8 cellular contexts compared by ENCODE assay signal in genomic region chr9:126805546-126806262, GRCh38. TPM values are rescaled to one million over a fixed set of nuclear protein-coding genes. Genes with fewer than 3 reads are reported as not detected.
A peak's percentile ranks its signal among the peaks of the same experiment; 100 is the strongest.
DNase-seq lines count a peak whose midpoint lies in the region; ATAC-seq, FAIRE-seq and TF ChIP-seq lines count a peak whose summit lies in the region.

No MANE protein-coding gene starts in this region.

- H3K36me3 Mint-ChIP-seq in activated T-cell treated with anti-CD3 and anti-CD28 coated beads, Interleukin-2, amount 50 U/mL, for 24 hours (ENCODE audit: low read depth) = peaks cover 42% of the 10 kb centered on the region

- H3K4me1 ChIP-seq in NT2/D1 (ENCODE audit: insufficient read depth, insufficient read length) (no peaks in the 10 kb centered on the region), pancreas (peaks cover 11 to 23% (median 13%) of the 10 kb centered on the region in 3 donors), upper lobe of left lung (peaks cover 22 to 53% (median 41%) of the 10 kb centered on the region in 4 donors)

- FAIRE-seq in GM18507 (lab: Jason Lieb, UNC) (peak; percentile 84), pancreas (lab: Jason Lieb, UNC) (no peak), D721Med (lab: Jason Lieb, UNC) (no peak)

- intact Hi-C loops in pancreas (cut with DNase I) = no loop called here

- H3K36me3 ChIP-seq in NT2/D1 (ENCODE audit: insufficient read depth, insufficient read length, low read length) (peaks cover 13% of the 10 kb centered on the region), pancreas (no peaks in the 10 kb centered on the region), upper lobe of left lung (peaks cover 0 to 17% (median 6%) of the 10 kb centered on the region in 4 donors)

- DNase-seq in GM18507 (ENCODE audit: extremely low spot score, insufficient read length, low read depth) (peak; percentile 33), NT2/D1 (ENCODE audit: low read depth, low spot score) (no peak), fibroblast of the aortic adventitia (ENCODE audit: low read depth) (peak; percentile 58), pancreas (peak in 4 of 6 donors; percentile 32 to 56 (median 44)), upper lobe of left lung (peak in 1 of 2 donors; percentile 95), D721Med (ENCODE audit: insufficient read length, low spot score) (no peak)
- DNase-seq in activated T-cell treated with anti-CD3 and anti-CD28 coated beads, Interleukin-2, amount 50 U/mL, for 24 hours = peak; percentile 77

- TF ChIP-seq CTCF in fibroblast of the aortic adventitia (IDR thresholded peaks at IDR 0.05; ENCODE audit: insufficient read depth, low read length) (no peak), pancreas (IDR thresholded peaks at IDR 0.05) (no peak), upper lobe of left lung (IDR thresholded peaks at IDR 0.05) (no peak), D721Med (IDR thresholded peaks at IDR 0.05; ENCODE audit: insufficient read depth, missing control alignments) (no peak)

- no peaks in the 10 kb centered on the region for H3K9me3 Mint-ChIP-seq in activated T-cell treated with anti-CD3 and anti-CD28 coated beads, Interleukin-2, amount 50 U/mL, for 24 hours

- H3K4me3 Mint-ChIP-seq in activated T-cell treated with anti-CD3 and anti-CD28 coated beads, Interleukin-2, amount 50 U/mL, for 24 hours = peak overlapping the region; percentile 88

- H3K27ac Mint-ChIP-seq in activated T-cell treated with anti-CD3 and anti-CD28 coated beads, Interleukin-2, amount 50 U/mL, for 24 hours = peak overlapping the region; percentile 97

- H3K9me3 ChIP-seq in NT2/D1 (ENCODE audit: insufficient read depth, low read length) (no peaks in the 10 kb centered on the region), pancreas (no peaks in the 10 kb centered on the region), upper lobe of left lung (no peaks in the 10 kb centered on the region)

- H3K9ac ChIP-seq in NT2/D1 (ENCODE audit: insufficient read length, low read depth) = peak overlapping the region; percentile 94

- peak in 1 of 4 donors; percentile 31 for TF ChIP-seq POLR2A in upper lobe of left lung (IDR thresholded peaks at IDR 0.05)

- H3K27me3 ChIP-seq in NT2/D1 (ENCODE audit: insufficient read depth, insufficient read length) (no peaks in the 10 kb centered on the region), pancreas (no peaks in the 10 kb centered on the region), upper lobe of left lung (no peaks in the 10 kb centered on the region)

- H3K27ac ChIP-seq in pancreas (peak overlapping the region; percentile 72 to 87 (median 76)), upper lobe of left lung (peak overlapping the region; percentile 90 to 98 (median 92))

- no peaks in the 10 kb centered on the region for H3K27me3 Mint-ChIP-seq in activated T-cell treated with anti-CD3 and anti-CD28 coated beads, Interleukin-2, amount 50 U/mL, for 24 hours

- ATAC-seq in HG02759 (IDR thresholded peaks at IDR 0.05; ENCODE audit: unreplicated experiment) (peak; percentile 69), pancreas (peak; percentile 45 to 74 (median 56)), upper lobe of left lung (ENCODE audit: low FRiP score in 2 of 2) (peak; percentile 76 to 89)

- peak in 1 of 4 donors; percentile 73 for TF ChIP-seq EP300 in upper lobe of left lung (IDR thresholded peaks at IDR 0.05)

- H3K4me3 ChIP-seq in NT2/D1 (ENCODE audit: insufficient read length, low read depth) = peak overlapping the region; percentile 86
- peak overlapping the region; percentile 94 for H3K4me3 ChIP-seq in fibroblast of the aortic adventitia (ENCODE audit: low read depth, low read length)
- peak overlapping the region; percentile 66 to 76 (median 74) for H3K4me3 ChIP-seq in pancreas
- peak overlapping the region; percentile 56 to 95 (median 75) for H3K4me3 ChIP-seq in upper lobe of left lung

- WGBS in pancreas, 2 donors = 12 to 18% methylated on average over 8 of the region's 8 CpGs
- 10 to 21% methylated on average over 8 of the region's 8 CpGs for WGBS in upper lobe of left lung, 2 donors

- H3K4me1 Mint-ChIP-seq in activated T-cell treated with anti-CD3 and anti-CD28 coated beads, Interleukin-2, amount 50 U/mL, for 24 hours (ENCODE audit: low read depth) = peaks cover 44% of the 10 kb centered on the region

RNA-seq across cellular contexts. Expression of gene ZBTB43, which starts 0.9 kb away (rescaled TPM):
- total RNA-seq in fibroblast of the aortic adventitia (ENCODE audit: low replicate concordance) (8.1 and 11.1 TPM in 2 replicates), pancreas (1 to 10 TPM; 4.6 to 8.5 (median 5.8) TPM), upper lobe of left lung (10 to 100 TPM; 16.0 to 26.8 (median 19.4) TPM)
- 1 to 10 TPM; 2.2 to 3.1 TPM for polyA plus RNA-seq in pancreas

RNA-seq across cellular contexts. Expression of gene ZBTB34, which starts 54.7 kb away (rescaled TPM):
- 7.3 and 8.8 TPM in 2 replicates for total RNA-seq in fibroblast of the aortic adventitia (ENCODE audit: low replicate concordance)
- total RNA-seq in pancreas = 1 to 10 TPM; 2.4 to 6.3 (median 2.7) TPM
- 1 to 10 TPM; 1.3 to 1.8 TPM for polyA plus RNA-seq in pancreas
- total RNA-seq in upper lobe of left lung = 10 to 100 TPM in 5 of 6 donors, 1 to 10 TPM in 1; 9.5 to 21.3 (median 13.5) TPM

Comparison
In these comparisons a context has a peak if more than half of its experiments do, and no peak if none do; other contexts are left out.
1. DNase-seq: peak in GM18507 (single experiment), activated T-cell treated with anti-CD3 and anti-CD28 coated beads, Interleukin-2, amount 50 U/mL, for 24 hours (single experiment), fibroblast of the aortic adventitia (single experiment) and pancreas (4 of 6); none in NT2/D1 (single experiment) and D721Med (single experiment).
2. Peak in every context shown above with its lines, with median percentiles within 50 percentile points of each other: ATAC-seq and H3K4me3 ChIP-seq.